ENCODE assay signal across 12 cellular contexts in genomic region chr18:644395-645004, GRCh38. TPM values are rescaled to one million over a fixed set of nuclear protein-coding genes. Genes with fewer than 3 reads are reported as not detected.
DNase-seq lines count a peak whose midpoint lies in the region; ATAC-seq lines count a peak whose summit lies in the region.
"Had no signal": no experiment of that assay in that cellular context is flagged by ENCODE, and none has a peak within 500 bp of the region (broad histone marks: within the 10 kb centered on the region; RNA-seq: fewer than 3 reads in every experiment).

No MANE protein-coding gene starts in this region.

- in situ Hi-C loops in HAP-1 (cut with MboI; ENCODE audit: low sequenced_read_pairs) = no loop called here

- H3K27ac ChIP-seq in BLaER1 treated with 17β-estradiol and CSF1 and Interleukin-3, amounts not matched to agents 10 nM and 100 nM = peak overlapping the region in 8 of 11 experiments; percentile 41 to 81 (median 70); a peak in 15 of 22 replicates
- H3K27ac ChIP-seq: gastroesophageal sphincter had no signal

- H3K4me1 ChIP-seq in BLaER1 treated with 17β-estradiol and CSF1 and Interleukin-3, amounts not matched to agents 10 nM and 100 nM = peaks cover 15 to 40% (median 28%) of the 10 kb centered on the region in 10 experiments
- no peaks in the 10 kb centered on the region for H3K4me1 ChIP-seq in HAP-1
- H3K4me1 ChIP-seq: gastroesophageal sphincter had no signal

- H3K36me3 ChIP-seq in BLaER1 treated with 17β-estradiol and CSF1 and Interleukin-3, amounts not matched to agents 10 nM and 100 nM = no peaks in the 10 kb centered on the region
- no peaks in the 10 kb centered on the region for H3K36me3 ChIP-seq in HAP-1 (replicated peaks)

- peak overlapping the region; percentile 11 to 68 (median 50) for H3K4me2 ChIP-seq in BLaER1 treated with 17β-estradiol and CSF1 and Interleukin-3, amounts not matched to agents 10 nM and 100 nM

- no peaks in the 10 kb centered on the region for H3K27me3 ChIP-seq in BLaER1 treated with 17β-estradiol and CSF1 and Interleukin-3, amounts not matched to agents 10 nM and 100 nM
- no peaks in the 10 kb centered on the region for H3K27me3 ChIP-seq in HAP-1 (ENCODE audit: low read depth)
- H3K27me3 ChIP-seq: gastroesophageal sphincter had no signal

- no peak overlapping the region for H3K4me3 Mint-ChIP-seq in immature natural killer cell
- H3K4me3 Mint-ChIP-seq: nephron, WTC11 had no signal

- H3K9me3 ChIP-seq in BLaER1 treated with 17β-estradiol and CSF1 and Interleukin-3, amounts not matched to agents 10 nM and 100 nM (replicated peaks in 1 of 11) = peaks cover 0 to 4% (median 0%) of the 10 kb centered on the region in 11 experiments; a peak in 1 of 22 replicates
- no peaks in the 10 kb centered on the region for H3K9me3 ChIP-seq in HAP-1
- H3K9me3 ChIP-seq: gastroesophageal sphincter had no signal

- no peaks in the 10 kb centered on the region for H4K20me1 ChIP-seq in BLaER1 treated with 17β-estradiol and CSF1 and Interleukin-3, amounts not matched to agents 10 nM and 100 nM

- H3K4me3 ChIP-seq in BLaER1 treated with 17β-estradiol and CSF1 and Interleukin-3, amounts not matched to agents 10 nM and 100 nM = no peak overlapping the region
- H3K4me3 ChIP-seq in HAP-1 = no peak overlapping the region
- H3K4me3 ChIP-seq: gastroesophageal sphincter had no signal

- H3K27ac Mint-ChIP-seq in immature natural killer cell = no peak overlapping the region
- H3K27ac Mint-ChIP-seq: nephron, WTC11 had no signal

- no peaks in the 10 kb centered on the region for H3K36me3 Mint-ChIP-seq in immature natural killer cell
- H3K36me3 Mint-ChIP-seq: WTC11 had no signal

- peaks cover 0 to 7% (median 4%) of the 10 kb centered on the region in 3 donors for H3K27me3 Mint-ChIP-seq in immature natural killer cell (ENCODE audit: low read depth in 3 of 3)

- H3K9ac ChIP-seq in BLaER1 treated with 17β-estradiol and CSF1 and Interleukin-3, amounts not matched to agents 10 nM and 100 nM = peak overlapping the region in 7 of 11 experiments; percentile 12 to 49 (median 32); a peak in 8 of 22 replicates

- H3K4me1 Mint-ChIP-seq in immature natural killer cell = no peaks in the 10 kb centered on the region
- H3K4me1 Mint-ChIP-seq: nephron had no signal

- DNase-seq in OCI-M1 (lab: John Stamatoyannopoulos, UW) = peak; percentile 52
- peak in 30 of 51 donors; percentile 8 to 90 (median 36) for DNase-seq in hypothalamus (lab: John Stamatoyannopoulos, UW)
- DNase-seq in central memory CD4-positive, alpha-beta T cell = no peak
- no peak for DNase-seq in HAP-1 (ENCODE audit: low spot score in 2 of 2)
- no peak for DNase-seq in immature natural killer cell
- DNase-seq in cortex of kidney (lab: John Stamatoyannopoulos, UW) = no peak
- DNase-seq: NCI-H774 had no signal

- H3K9me3 Mint-ChIP-seq in immature natural killer cell = no peaks in the 10 kb centered on the region
- H3K9me3 Mint-ChIP-seq: nephron had no signal

- ATAC-seq in GM18909 (IDR thresholded peaks at IDR 0.05; ENCODE audit: poor library complexity, unreplicated experiment) = peak; percentile 48
- ATAC-seq: gastroesophageal sphincter, WTC11 had no signal

RNA-seq across cellular contexts. Expression of gene TYMS, which starts 13.0 kb away (rescaled TPM):
- 10 to 100 TPM; 12.6 to 16.9 (median 14.5) TPM for polyA plus RNA-seq in immature natural killer cell

RNA-seq across cellular contexts. Expression of gene CLUL1, which starts 47.7 kb away (rescaled TPM):
- polyA plus RNA-seq in immature natural killer cell = under 1 TPM in 1 of 3 donors, not detected in 2; 0.24 TPM

Comparison
In these comparisons a context has a peak if more than half of its experiments do, and no peak if none do; other contexts are left out.
1. DNase-seq: peak in OCI-M1 (single experiment) and hypothalamus (30 of 51); none in central memory CD4-positive, alpha-beta T cell (single experiment), HAP-1 (0 of 2), immature natural killer cell (0 of 3) and cortex of kidney (single experiment).